In genomic region chr17:42548070-42548837, GRCh38 we compare ENCODE assay signal across 8 cellular contexts. TPM values are rescaled to one million over a fixed set of nuclear protein-coding genes. Genes with fewer than 3 reads are reported as not detected.
A peak's percentile ranks its signal among the peaks of the same experiment; 100 is the strongest.
DNase-seq lines count a peak whose midpoint lies in the region; ATAC-seq and TF ChIP-seq lines count a peak whose summit lies in the region.

No MANE protein-coding gene starts in this region.

- peak overlapping the region; percentile 51 for H3K4me3 ChIP-seq in hepatocyte

- H3K27me3 ChIP-seq in hepatocyte, result no peaks in the 10 kb centered on the region

- no peaks in the 10 kb centered on the region for H4K20me1 ChIP-seq in hepatocyte (ENCODE audit: insufficient read depth, poor library complexity, severe bottlenecking)

- peak overlapping the region; percentile 24 for H2AFZ ChIP-seq in hepatocyte

- peak; percentile 25 for DNase-seq in DMS 273 treated with DMSO at 0.1 percent for 48 hours (lab: John Stamatoyannopoulos, UW)
- DNase-seq in NCI-H82 (lab: John Stamatoyannopoulos, UW), result peak; percentile 90
- DNase-seq in activated gamma-delta T cell treated with Interleukin-2 at 50 U/mL for 16 hours, result peak; percentile 81
- peak; percentile 92 for DNase-seq in hepatocyte (ENCODE audit: low spot score)
- DNase-seq in stimulated activated CD4-positive, alpha-beta T cell treated with anti-CD3 and anti-CD28 coated beads, Interleukin-15, amount 100 ng/mL, for 48 hours (ENCODE audit: low read depth in 2 of 2), result peak; percentile 54 to 80
- no peak for DNase-seq in SKM-1 (lab: John Stamatoyannopoulos, UW; ENCODE audit: unreplicated experiment)

- peaks cover 7% of the 10 kb centered on the region for H3K4me1 ChIP-seq in hepatocyte (ENCODE audit: insufficient read depth)

- H3K9me3 ChIP-seq in hepatocyte (ENCODE audit: low read depth), result no peaks in the 10 kb centered on the region

- no peaks in the 10 kb centered on the region for H3K9me2 ChIP-seq in hepatocyte (replicated peaks; ENCODE audit: insufficient read depth)

- WGBS in hepatocyte (ENCODE audit: low lambda C conversion rate, missing lambda C conversion rate), result 13% methylated on average over 46 of the region's 74 CpGs

- peak overlapping the region; percentile 79 for H3K4me2 ChIP-seq in hepatocyte

- H3K27ac ChIP-seq in hepatocyte, result no peak overlapping the region

- peak; percentile 59 for TF ChIP-seq CTCF in hepatocyte (IDR thresholded peaks at IDR 0.05; ENCODE audit: poor library complexity)

- no peaks in the 10 kb centered on the region for H3K36me3 ChIP-seq in hepatocyte (replicated peaks; ENCODE audit: insufficient read depth, low read depth)

- H3K79me2 ChIP-seq in hepatocyte, result no peaks in the 10 kb centered on the region

- peak; percentile 57 for ATAC-seq in HG02623 (IDR thresholded peaks at IDR 0.05; ENCODE audit: unreplicated experiment)
- no peak for ATAC-seq in GM18873 (IDR thresholded peaks at IDR 0.05; ENCODE audit: low FRiP score, unreplicated experiment)

RNA-seq across cellular contexts. Expression of gene HSD17B1, which starts 4.5 kb away (rescaled TPM):
- total RNA-seq in hepatocyte, result 0.12 and 2.7 TPM in 2 replicates
- polyA plus RNA-seq in hepatocyte, result 4.8 and 6.6 TPM in 2 replicates

RNA-seq across cellular contexts. Expression of gene NAGLU, which starts 12.2 kb away (rescaled TPM):
- 76.4 and 78.1 TPM in 2 replicates for total RNA-seq in hepatocyte
- polyA plus RNA-seq in hepatocyte, result 121 and 152 TPM in 2 replicates

RNA-seq across cellular contexts. Expression of gene COASY, which starts 13.7 kb away (rescaled TPM):
- 27.7 and 33.9 TPM in 2 replicates for total RNA-seq in hepatocyte
- 91.6 and 93.9 TPM in 2 replicates for polyA plus RNA-seq in hepatocyte

RNA-seq across cellular contexts. Expression of gene MLX, which starts 18.6 kb away (rescaled TPM):
- 29.7 and 34.0 TPM in 2 replicates for total RNA-seq in hepatocyte
- polyA plus RNA-seq in hepatocyte, result 33.1 and 39.5 TPM in 2 replicates

RNA-seq across cellular contexts. Expression of gene PSMC3IP, which starts 29.3 kb away (rescaled TPM):
- total RNA-seq in hepatocyte, result 1.5 and 1.9 TPM in 2 replicates
- 3.7 and 4.2 TPM in 2 replicates for polyA plus RNA-seq in hepatocyte
